ENCODE assay signal across 24 cellular contexts in the genomic region with DNA sequence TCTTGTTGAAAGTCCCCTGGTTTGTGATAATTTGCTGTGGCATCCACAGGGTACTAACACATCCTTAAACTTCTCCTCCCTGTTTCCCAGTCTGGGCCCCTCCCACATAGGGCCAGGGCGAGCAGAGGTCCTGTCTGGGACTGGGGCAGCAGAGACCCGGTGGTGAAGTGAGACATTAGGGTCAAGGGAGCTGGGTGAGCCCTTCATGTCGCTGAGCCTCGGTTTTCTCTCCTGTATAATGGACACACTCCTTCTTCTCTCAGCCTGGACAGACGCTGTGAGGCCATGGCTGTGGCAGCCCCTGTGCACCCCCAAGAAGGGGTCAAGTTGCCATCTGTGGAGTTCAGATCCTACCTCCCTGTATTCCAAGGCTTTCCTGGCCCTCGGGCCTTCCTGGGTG. TPM values are rescaled to one million over a fixed set of nuclear protein-coding genes. Genes with fewer than 3 reads are reported as not detected.
A peak's percentile ranks its signal among the peaks of the same experiment; 100 is the strongest.
DNase-seq lines count a peak whose midpoint lies in the region; ATAC-seq and TF ChIP-seq lines count a peak whose summit lies in the region.
"Had no signal": no experiment of that assay in that cellular context is flagged by ENCODE, and none has a peak within 500 bp of the region (broad histone marks: within the 10 kb centered on the region; RNA-seq: fewer than 3 reads in every experiment).

No MANE protein-coding gene starts in this region.

- H3K27me3 ChIP-seq in heart right ventricle = peaks cover 4 to 55% (median 40%) of the 10 kb centered on the region in 7 donors
- peaks cover 50% of the 10 kb centered on the region for H3K27me3 ChIP-seq in RWPE2 (ENCODE audit: insufficient read depth, poor library complexity, severe bottlenecking)
- H3K27me3 ChIP-seq in lower lobe of right lung (ENCODE audit: low read depth) = peaks cover 20% of the 10 kb centered on the region
- no peaks in the 10 kb centered on the region for H3K27me3 ChIP-seq in aorta (ENCODE audit: control insufficient read depth in 1 of 2, insufficient read depth in 2 of 2, low read length in 1 of 2)

- H3K9me3 ChIP-seq in heart right ventricle (peaks cover 0 to 38% (median 16%) of the 10 kb centered on the region in 11 donors), RWPE2 (ENCODE audit: severe bottlenecking) (peaks cover 4% of the 10 kb centered on the region), lower lobe of right lung (peaks cover 15% of the 10 kb centered on the region), aorta (ENCODE audit: control insufficient read depth, low read length) (peaks cover 9% of the 10 kb centered on the region)
- H3K9me3 ChIP-seq: HAP-1 had no signal

- H3K27ac ChIP-seq in heart right ventricle (no peak overlapping the region), RWPE2 (ENCODE audit: poor library complexity, severe bottlenecking) (no peak overlapping the region), lower lobe of right lung (no peak overlapping the region), aorta (ENCODE audit: low read depth in 1 of 2, low read length in 2 of 2) (no peak overlapping the region)
- H3K27ac ChIP-seq: GM23248, PC-9 had no signal

- no peak for ATAC-seq in heart right ventricle
- ATAC-seq in RWPE2 (ENCODE audit: low read depth) = no peak
- ATAC-seq in lower lobe of right lung = no peak
- no peak for ATAC-seq in aorta (ENCODE audit: low FRiP score)
- ATAC-seq in HG03521 (IDR thresholded peaks at IDR 0.05; ENCODE audit: unreplicated experiment) = no peak
- ATAC-seq in HG03457 (IDR thresholded peaks at IDR 0.05; ENCODE audit: unreplicated experiment) = no peak
- ATAC-seq: GM12878 had no signal

- TF ChIP-seq CTCF in heart right ventricle (IDR thresholded peaks at IDR 0.05) = no peak
- TF ChIP-seq CTCF in RWPE2 (IDR thresholded peaks at IDR 0.05; ENCODE audit: poor library complexity, severe bottlenecking) = no peak
- TF ChIP-seq CTCF in lower lobe of right lung (IDR thresholded peaks at IDR 0.05) = no peak

- intact Hi-C loops in cardiac septum (cut with DNase I) (no loop called here), heart right ventricle (cut with DNase I) (no loop called here), lower lobe of right lung (cut with DNase I) (no loop called here), aorta (cut with DNase I) (no loop called here)

- H3K36me3 ChIP-seq in heart right ventricle (no peaks in the 10 kb centered on the region), RWPE2 (ENCODE audit: low read depth) (no peaks in the 10 kb centered on the region), lower lobe of right lung (no peaks in the 10 kb centered on the region), aorta (ENCODE audit: control insufficient read depth in 1 of 2, insufficient read depth in 2 of 2, low read length in 1 of 2) (no peaks in the 10 kb centered on the region)
- H3K36me3 ChIP-seq: HAP-1 had no signal

- H3K4me1 ChIP-seq in heart right ventricle = no peaks in the 10 kb centered on the region
- H3K4me1 ChIP-seq in RWPE2 (ENCODE audit: insufficient read depth, poor library complexity, severe bottlenecking) = no peaks in the 10 kb centered on the region
- no peaks in the 10 kb centered on the region for H3K4me1 ChIP-seq in lower lobe of right lung
- H3K4me1 ChIP-seq in aorta (ENCODE audit: control insufficient read depth in 1 of 2, insufficient read depth in 2 of 2, low read length in 2 of 2) = no peaks in the 10 kb centered on the region
- H3K4me1 ChIP-seq: HAP-1 had no signal

- no peak overlapping the region for H3K4me3 ChIP-seq in heart right ventricle
- H3K4me3 ChIP-seq in RWPE2 (ENCODE audit: severe bottlenecking) = no peak overlapping the region
- H3K4me3 ChIP-seq in lower lobe of right lung = no peak overlapping the region
- H3K4me3 ChIP-seq in aorta (ENCODE audit: low read length in 2 of 2) = no peak overlapping the region
- H3K4me3 ChIP-seq: GM12878, GM23248, HAP-1, PC-9 had no signal

- 76 to 80% methylated on average over 6 of the region's 6 CpGs for WGBS in heart right ventricle, 2 donors
- 74 to 75% methylated on average over 5 to 6 of the region's 6 CpGs for WGBS in aorta, 2 donors

- DNase-seq in cardiac septum (ENCODE audit: low spot score) (peak; percentile 60), heart right ventricle (no peak), RWPE2 (ENCODE audit: low spot score) (peak; percentile 12), lower lobe of right lung (peak; percentile 14), aorta (peak; percentile 29 to 44)
- DNase-seq: CD4-positive, alpha-beta T cell; DND-41; GM23248; Karpas-422; MV-4-11; NCI-H1105 treated with DMSO at 0.1 percent for 48 hours; NCI-H2029 treated with DMSO at 0.1 percent for 48 hours; NCI-H226; NCI-H510A treated with DMSO at 0.1 percent for 48 hours; NCI-H748 treated with DMSO at 0.1 percent for 48 hours; PC-9; RPMI8226 had no signal

RNA-seq across cellular contexts. Expression of a gene that starts 33.0 kb away (rescaled TPM):
- total RNA-seq in cardiac septum (not detected), heart right ventricle (under 1 TPM in 1 of 10 donors, not detected in 9; 0.15 TPM), lower lobe of right lung (not detected), aorta (not detected)
- polyA plus RNA-seq in heart right ventricle (not detected), aorta (not detected)
- total RNA-seq: CD4-positive, alpha-beta T cell; GM12878; GM23248; M059J; PC-9 had no signal
- polyA plus RNA-seq: BJ, GM12878, GM23248, IgD-negative memory B cell had no signal

Comparison
In these comparisons a context has a peak if more than half of its experiments do, and no peak if none do; other contexts are left out.
1. DNase-seq: peak in cardiac septum (single experiment), RWPE2 (single experiment), lower lobe of right lung (single experiment) and aorta (2 of 2); none in heart right ventricle (0 of 2).